ENCODE assay signal across 20 cellular contexts in genomic region chr2:182920631-182921056, GRCh38. TPM values are rescaled to one million over a fixed set of nuclear protein-coding genes. Genes with fewer than 3 reads are reported as not detected.
DNase-seq lines count a peak whose midpoint lies in the region; ATAC-seq, FAIRE-seq and TF ChIP-seq lines count a peak whose summit lies in the region.
"Had no signal": no experiment of that assay in that cellular context is flagged by ENCODE, and none has a peak within 500 bp of the region (broad histone marks: within the 10 kb centered on the region; RNA-seq: fewer than 3 reads in every experiment).

No MANE protein-coding gene starts in this region.

- H2AFZ ChIP-seq in GM12878 (ENCODE audit: control insufficient read depth, low read depth, low read length), result no peak overlapping the region
- H2AFZ ChIP-seq: parathyroid adenoma had no signal

- RAD21 ChIA-PET in GM12878 (lab: Charles Lee; ENCODE audit: unreplicated experiment), result no interaction called here

- no peak for TF ChIP-seq RAD21 in GM12878 (IDR thresholded peaks at IDR 0.05; ENCODE audit: insufficient read depth, low read depth, low read length)

- DNase-seq in GM13977 (ENCODE audit: low spot score), result peak; percentile 19
- no peak for DNase-seq in GM12878 (ENCODE audit: low read depth, low spot score)
- no peak for DNase-seq in stimulated activated naive CD8-positive, alpha-beta T cell treated with anti-CD3 and anti-CD28 coated beads, Interleukin-15, amount 100 ng/mL, for 72 hours
- no peak for DNase-seq in CD1c-positive myeloid dendritic cell (ENCODE audit: extremely low spot score)
- no peak for DNase-seq in activated naive CD4-positive, alpha-beta T cell (lab: John Stamatoyannopoulos, UW)
- DNase-seq: activated CD8-positive, alpha-beta T cell treated with anti-CD3 and anti-CD28 coated beads for 36 hours; activated naive CD8-positive, alpha-beta T cell treated with anti-CD3 and anti-CD28 coated beads, Interleukin-2, amount 10 ng/mL, durations not matched to agents 7 days and 5 days; BE2C; GF-D8; glutamatergic neuron; GOT3; lower lobe of right lung; NCI-H146; stimulated activated CD4-positive, alpha-beta T cell treated with anti-CD3 and anti-CD28 coated beads, Interleukin-2, amount 100 ng/mL, for 48 hours; T-helper 1 cell had no signal

- no peak for FAIRE-seq in GM12878 (lab: Jason Lieb, UNC)

- no peak for TF ChIP-seq CTCF in GM13977 (IDR thresholded peaks at IDR 0.05; ENCODE audit: extremely low read depth, insufficient read depth, missing control alignments)
- TF ChIP-seq CTCF in GM12878 (IDR thresholded peaks at IDR 0.05 in 2 of 3, conservative IDR thresholded peaks at IDR 0.05 in 1 of 3; ENCODE audit: control insufficient read depth in 2 of 3, extremely low read depth in 1 of 3, insufficient read depth in 1 of 3, low read depth in 3 of 3, low read length in 3 of 3), result no peak

- intact Hi-C loops in GM12878 (cut with micrococcal nuclease; ENCODE audit: unreplicated experiment), result no loop called here

- CTCF ChIA-PET in GM12878 (lab: Yijun Ruan, JAX), result no interaction called here

- 32% methylated on average over 5 of the region's 5 CpGs for WGBS in GM12878 (ENCODE audit: insufficient coverage, insufficient replicate concordance, low lambda C conversion rate, missing lambda C conversion rate)

- SMC1A ChIA-PET in GM12878 (lab: Charles Lee; ENCODE audit: uncharacterized antibody, unreplicated experiment), result no interaction called here

- POLR2A ChIA-PET in GM12878 (lab: Charles Lee), result no interaction called here

- no peaks in the 10 kb centered on the region for H3K4me1 Mint-ChIP-seq in stimulated activated naive CD8-positive, alpha-beta T cell treated with anti-CD3 and anti-CD28 coated beads, Interleukin-15, amount 100 ng/mL, for 72 hours

- no peak overlapping the region for H3K4me3 ChIP-seq in GM12878
- H3K4me3 ChIP-seq: lower lobe of right lung had no signal

- H3K27me3 Mint-ChIP-seq in stimulated activated naive CD8-positive, alpha-beta T cell treated with anti-CD3 and anti-CD28 coated beads, Interleukin-15, amount 100 ng/mL, for 72 hours, result no peaks in the 10 kb centered on the region
- H3K27me3 Mint-ChIP-seq: activated CD8-positive, alpha-beta T cell treated with anti-CD3 and anti-CD28 coated beads for 36 hours; dendritic cell treated with granulocyte-macrophage colony-stimulating factor and Interleukin-4, amounts not matched to agents 40 ng/mL and 50 ng/mL, for 4 days had no signal

- H3K4me3 Mint-ChIP-seq in stimulated activated naive CD8-positive, alpha-beta T cell treated with anti-CD3 and anti-CD28 coated beads, Interleukin-15, amount 100 ng/mL, for 72 hours, result no peak overlapping the region
- H3K4me3 Mint-ChIP-seq: activated CD8-positive, alpha-beta T cell treated with anti-CD3 and anti-CD28 coated beads for 36 hours; activated naive CD8-positive, alpha-beta T cell treated with anti-CD3 and anti-CD28 coated beads, Interleukin-2, amount 10 ng/mL, durations not matched to agents 7 days and 5 days; dendritic cell treated with granulocyte-macrophage colony-stimulating factor and Interleukin-4, amounts not matched to agents 40 ng/mL and 50 ng/mL, for 4 days had no signal

- no peaks in the 10 kb centered on the region for H3K9me3 Mint-ChIP-seq in stimulated activated naive CD8-positive, alpha-beta T cell treated with anti-CD3 and anti-CD28 coated beads, Interleukin-15, amount 100 ng/mL, for 72 hours
- H3K9me3 Mint-ChIP-seq: activated CD8-positive, alpha-beta T cell treated with anti-CD3 and anti-CD28 coated beads for 36 hours; activated naive CD8-positive, alpha-beta T cell treated with anti-CD3 and anti-CD28 coated beads, Interleukin-2, amount 10 ng/mL, durations not matched to agents 7 days and 5 days; dendritic cell treated with granulocyte-macrophage colony-stimulating factor and Interleukin-4, amounts not matched to agents 40 ng/mL and 50 ng/mL, for 4 days had no signal

- in situ Hi-C loops in GM13977 (cut with MboI; ENCODE audit: low pct_unique_long_range_greater_than_20kb, low sequenced_read_pairs, unreplicated experiment) (no loop called here), GM12878 (cut with MboI) (no loop called here)

- no peaks in the 10 kb centered on the region for H3K9me3 ChIP-seq in GM12878 (replicated peaks; ENCODE audit: control insufficient read depth, insufficient read depth, low read length)
- H3K9me3 ChIP-seq: BE2C, lower lobe of right lung had no signal

- H4K20me1 ChIP-seq in GM12878 (ENCODE audit: control insufficient read depth, insufficient read depth), result no peaks in the 10 kb centered on the region

- H3K9ac ChIP-seq in GM12878 (ENCODE audit: control insufficient read depth, insufficient read depth, low read length), result no peak overlapping the region
- H3K9ac ChIP-seq: parathyroid adenoma had no signal

- TF ChIP-seq EP300 in GM12878 (IDR thresholded peaks at IDR 0.05; ENCODE audit: borderline replicate concordance in 1 of 2, control insufficient read depth in 1 of 2, low read depth in 2 of 2, low read length in 2 of 2), result no peak

- ATAC-seq in GM19463 (IDR thresholded peaks at IDR 0.05; ENCODE audit: unreplicated experiment) (peak; percentile 60), HG02973 (IDR thresholded peaks at IDR 0.05; ENCODE audit: unreplicated experiment) (peak; percentile 80), GM12878 (peak; percentile 87), GM18517 (IDR thresholded peaks at IDR 0.05; ENCODE audit: unreplicated experiment) (no peak)
- ATAC-seq in stimulated activated naive CD8-positive, alpha-beta T cell treated with anti-CD3 and anti-CD28 coated beads, Interleukin-15, amount 100 ng/mL, for 72 hours, result no peak
- ATAC-seq: activated CD8-positive, alpha-beta T cell treated with anti-CD3 and anti-CD28 coated beads for 36 hours; lower lobe of right lung had no signal

- TF ChIP-seq POLR2A in GM12878 (IDR thresholded peaks at IDR 0.05; ENCODE audit: low read depth, low read length), result no peak

- no peaks in the 10 kb centered on the region for H3K36me3 ChIP-seq in GM12878 (ENCODE audit: control insufficient read depth in 2 of 2, insufficient read depth in 2 of 2, low read length in 1 of 2)
- H3K36me3 ChIP-seq: BE2C had no signal

- H3K79me2 ChIP-seq in GM12878 (ENCODE audit: control insufficient read depth, insufficient read depth, low read length), result no peaks in the 10 kb centered on the region
- H3K79me2 ChIP-seq: parathyroid adenoma had no signal

- BruUV-seq in GM12878 (replicated peaks; lab: Mats Ljungman, UMichigan), result no TSS peak

- no peaks in the 10 kb centered on the region for H3K4me1 ChIP-seq in GM12878 (ENCODE audit: control insufficient read depth, insufficient read depth, low read length)
- H3K4me1 ChIP-seq: BE2C, lower lobe of right lung, parathyroid adenoma had no signal

- no peak overlapping the region; the same call in 1 of the 2 replicates for H3K4me2 ChIP-seq in GM12878 (ENCODE audit: control insufficient read depth, insufficient read depth)

- H3K27me3 ChIP-seq in GM12878 (replicated peaks in 1 of 2; ENCODE audit: control insufficient read depth in 2 of 2, insufficient read depth in 2 of 2, low read length in 1 of 2), result no peaks in the 10 kb centered on the region
- H3K27me3 ChIP-seq: BE2C had no signal

- 0 out of 2 replicates have a peak overlapping the region, but pooled peaks have one; percentile 6 for H3K27ac ChIP-seq in GM12878 (ENCODE audit: control insufficient read depth, insufficient read depth)
- H3K27ac ChIP-seq: lower lobe of right lung, parathyroid adenoma had no signal

- no peak overlapping the region for H3K27ac Mint-ChIP-seq in stimulated activated naive CD8-positive, alpha-beta T cell treated with anti-CD3 and anti-CD28 coated beads, Interleukin-15, amount 100 ng/mL, for 72 hours
- H3K27ac Mint-ChIP-seq: activated CD8-positive, alpha-beta T cell treated with anti-CD3 and anti-CD28 coated beads for 36 hours; activated naive CD8-positive, alpha-beta T cell treated with anti-CD3 and anti-CD28 coated beads, Interleukin-2, amount 10 ng/mL, durations not matched to agents 7 days and 5 days; dendritic cell treated with granulocyte-macrophage colony-stimulating factor and Interleukin-4, amounts not matched to agents 40 ng/mL and 50 ng/mL, for 4 days had no signal

TF ChIP-seq in GM12878, 131 proteins besides CTCF, POLR2A, EP300 and RAD21 (continues in another document):
- 0 out of 2 replicates have a peak, but pooled peaks have one; percentile 12 for TF ChIP-seq MEF2A (IDR thresholded peaks at IDR 0.05; ENCODE audit: insufficient read depth, low read depth, low read length)
- TF ChIP-seq EGR1 (IDR thresholded peaks at IDR 0.05; ENCODE audit: borderline replicate concordance in 1 of 2, low read depth in 2 of 2, low read length in 2 of 2), result no peak
- TF ChIP-seq SUZ12 (IDR thresholded peaks at IDR 0.05; ENCODE audit: unreplicated experiment), result no peak
- TF ChIP-seq RUNX3 (IDR thresholded peaks at IDR 0.05; ENCODE audit: low read length), result peak; percentile 85
- peak; percentile 69 for TF ChIP-seq JUNB (IDR thresholded peaks at IDR 0.05)
- peak; percentile 58 for TF ChIP-seq ATF2 (IDR thresholded peaks at IDR 0.05; ENCODE audit: low read length)

RNA-seq across cellular contexts. Expression of gene FRZB, which starts 54.2 kb away (rescaled TPM):
- total RNA-seq in GM12878 (2013; cell fraction: nucleolus; rRNA removed), result not detected in 2 replicates
- total RNA-seq in GM12878 (2014; rRNA removed), result not detected in 2 replicates
- not detected in 2 replicates for total RNA-seq in GM12878 (2014; rRNA removed; fragmentation: Illumina TruSeq; extraction: Trizol)
- not detected in 2 replicates for total RNA-seq in GM12878 (2021)
- polyA plus RNA-seq in GM12878 (2011; ENCODE audit: low read depth), result not detected
- polyA plus RNA-seq in GM12878 (2011; rRNA removed), result not detected in 2 replicates
- not detected in 2 replicates for polyA plus RNA-seq in GM12878 (2011; cell fraction: cytosol; rRNA removed)
- not detected in 2 replicates for polyA plus RNA-seq in GM12878 (2011; cell fraction: nucleus; rRNA removed)
- polyA plus RNA-seq in GM12878 (2012), result not detected in 2 replicates
- not detected in 2 replicates for polyA plus RNA-seq in GM12878 (2014; fragmentation: Illumina TruSeq; extraction: Trizol)
- polyA plus RNA-seq in GM12878 (2014; fragmentation: Nextera tagmentation; extraction: Ambion mirVana), result not detected
- 0.03 TPM in 1 of 2 replicates, not detected in the other for polyA plus RNA-seq in GM12878 (2014; rRNA removed)
- polyA plus RNA-seq in GM12878 (2016; fragmentation: Nextera tagmentation; extraction: Ambion mirVana), result not detected
- polyA minus RNA-seq in GM12878 (2011; rRNA and poly(A)+ RNA removed), result not detected in 2 replicates
- not detected in 2 replicates for polyA minus RNA-seq in GM12878 (2011; cell fraction: cytosol; rRNA and poly(A)+ RNA removed)
- polyA minus RNA-seq in GM12878 (2011; cell fraction: nucleus; rRNA and poly(A)+ RNA removed), result not detected in 2 replicates
- total RNA-seq: activated CD8-positive, alpha-beta T cell treated with anti-CD3 and anti-CD28 coated beads for 36 hours; activated naive CD8-positive, alpha-beta T cell treated with anti-CD3 and anti-CD28 coated beads, Interleukin-2, amount 10 ng/mL, durations not matched to agents 7 days and 5 days had no signal

Comparison
In these comparisons a context has a peak if more than half of its experiments do, and no peak if none do; other contexts are left out.
1. ATAC-seq: peak in GM19463 (single experiment), HG02973 (single experiment) and GM12878 (single experiment); none in stimulated activated naive CD8-positive, alpha-beta T cell treated with anti-CD3 and anti-CD28 coated beads, Interleukin-15, amount 100 ng/mL, for 72 hours (single experiment) and GM18517 (single experiment).